In the genomic region with DNA sequence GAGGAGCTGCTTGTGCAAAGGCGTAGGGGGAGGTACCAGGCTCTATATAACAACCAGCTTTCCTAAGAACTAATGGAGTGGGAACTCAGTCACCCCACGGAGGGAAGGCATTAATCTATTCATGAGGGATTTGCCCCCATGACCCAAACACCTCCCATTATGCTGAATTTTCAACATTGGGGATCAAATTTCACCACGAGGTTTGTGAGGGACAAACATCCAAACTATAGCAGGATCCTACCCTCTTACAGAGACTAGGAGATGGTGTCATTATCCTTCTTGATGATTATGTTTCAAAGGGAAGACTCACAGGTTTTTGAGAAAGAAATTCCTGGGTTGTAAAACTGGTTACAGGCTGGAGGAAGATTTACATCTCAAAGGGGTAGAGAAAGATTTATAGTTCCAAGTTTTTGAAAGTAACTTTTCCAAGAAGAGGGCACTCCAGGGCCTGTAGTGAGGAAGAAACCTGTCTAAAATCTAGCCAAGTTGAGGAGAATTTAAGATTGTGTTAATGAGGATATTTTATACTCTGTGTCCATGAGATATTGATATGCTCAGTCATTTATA, we compare ENCODE assay signal across 18 cellular contexts.
DNase-seq lines count a peak whose midpoint lies in the region; ATAC-seq and TF ChIP-seq lines count a peak whose summit lies in the region.
"Had no signal": no experiment of that assay in that cellular context is flagged by ENCODE, and none has a peak within 500 bp of the region (broad histone marks: within the 10 kb centered on the region; RNA-seq: fewer than 3 reads in every experiment).

No MANE protein-coding gene starts in this region.

- H3K27ac ChIP-seq in HEK293 (ENCODE audit: extremely low read depth, low read depth, low read length) (no peak overlapping the region), mesendoderm (ENCODE audit: low read depth, low read length) (peak overlapping the region; percentile 2), parathyroid adenoma (no peak overlapping the region)
- H3K27ac ChIP-seq: C4-2B, RWPE1 had no signal

- no peak overlapping the region for H2BK15ac ChIP-seq in mesendoderm (replicated peaks; ENCODE audit: low read depth)

- ATAC-seq in HG02623 (IDR thresholded peaks at IDR 0.05; ENCODE audit: unreplicated experiment) (no peak), GM18909 (IDR thresholded peaks at IDR 0.05; ENCODE audit: poor library complexity, unreplicated experiment) (no peak)
- ATAC-seq: PC-3 had no signal

- WGBS in mesendoderm (ENCODE audit: extremely low coverage, insufficient coverage, low lambda C conversion rate): no CpG with 5 or more reads among the region's 3 CpGs

- H3K23ac ChIP-seq in mesendoderm (ENCODE audit: low read length): no peak overlapping the region

- H2BK120ac ChIP-seq in mesendoderm (ENCODE audit: low read depth, low read length): no peak overlapping the region

- H3K79me2 ChIP-seq in mesendoderm (ENCODE audit: control insufficient read depth, insufficient read depth, low read length) (no peaks in the 10 kb centered on the region), parathyroid adenoma (no peaks in the 10 kb centered on the region)

- no peak overlapping the region for H3K56ac ChIP-seq in mesendoderm (ENCODE audit: low read length)

- CTCF ChIA-PET in HEK293 (lab: Yijun Ruan, JAX): interaction anchor here (0.6 kb wide), 1 partner anchor 25 kb away, joined by 3 read pairs; no protein-coding TSS in a partner anchor

- no peak overlapping the region for H3K4me3 ChIP-seq in HEK293 (ENCODE audit: low read depth, low read length)
- H3K4me3 ChIP-seq in mesendoderm (ENCODE audit: low read length): no peak overlapping the region
- H3K4me3 ChIP-seq in parathyroid adenoma (ENCODE audit: low read depth, low read length): no peak overlapping the region

- no peak overlapping the region for H2BK5ac ChIP-seq in mesendoderm (ENCODE audit: low read length)

- no peak overlapping the region for H4K5ac ChIP-seq in mesendoderm (ENCODE audit: low read length)

- H3K36me3 ChIP-seq in HEK293 (ENCODE audit: control insufficient read depth in 2 of 2, insufficient read depth in 1 of 2, low read length in 2 of 2) (no peaks in the 10 kb centered on the region), mesendoderm (ENCODE audit: control insufficient read depth, insufficient read depth, low read length) (no peaks in the 10 kb centered on the region), parathyroid adenoma (ENCODE audit: control insufficient read depth, insufficient read depth, low read length) (no peaks in the 10 kb centered on the region)

- H3K9me3 ChIP-seq in HEK293 (ENCODE audit: control insufficient read depth, insufficient read depth, low read depth, low read length): no peaks in the 10 kb centered on the region
- no peaks in the 10 kb centered on the region for H3K9me3 ChIP-seq in parathyroid adenoma (ENCODE audit: control insufficient read depth, low read length)

- TF ChIP-seq CTCF in HEK293 (tag by site-specific recombination; IDR thresholded peaks at IDR 0.05) (no peak), parathyroid adenoma (IDR thresholded peaks at IDR 0.05) (no peak), GM20000 (IDR thresholded peaks at IDR 0.05; ENCODE audit: extremely low read depth, missing control alignments) (no peak)

- H3K4me2 ChIP-seq in mesendoderm (ENCODE audit: low read length) (no peak overlapping the region), parathyroid adenoma (ENCODE audit: low read length) (peak overlapping the region; percentile 17)

- H3K18ac ChIP-seq in mesendoderm (ENCODE audit: low read length): peak overlapping the region; percentile 51

- DNase-seq in ecto neural progenitor cell (ENCODE audit: low spot score) (peak; percentile 46), mesendoderm (peak; percentile 51), dedifferentiated amniotic fluid mesenchymal stem cell (ENCODE audit: extremely low spot score) (no peak), GM20000 (ENCODE audit: low spot score) (no peak)
- DNase-seq: EL, HFFc6, Kasumi-1, NCI-H1105 treated with DMSO at 0.1 percent for 48 hours, NCI-H187 treated with DMSO at 0.1 percent for 48 hours, NCI-H2171 treated with DMSO at 0.1 percent for 48 hours, NCI-H82, PC-3 had no signal

- H3K79me1 ChIP-seq in mesendoderm (ENCODE audit: low read length): no peaks in the 10 kb centered on the region

- no peak overlapping the region for H2AK5ac ChIP-seq in mesendoderm (ENCODE audit: low read length)

- H3K9ac ChIP-seq in mesendoderm (ENCODE audit: low read length) (no peak overlapping the region), parathyroid adenoma (no peak overlapping the region)

- H3K4me1 ChIP-seq in HEK293 (ENCODE audit: control insufficient read depth, insufficient read depth, low read length) (no peaks in the 10 kb centered on the region), mesendoderm (ENCODE audit: control insufficient read depth, low read depth, low read length) (peaks cover 7% of the 10 kb centered on the region), parathyroid adenoma (peaks cover 13% of the 10 kb centered on the region)

- H3K27me3 ChIP-seq in mesendoderm (ENCODE audit: insufficient read depth, low read length, poor library complexity): no peaks in the 10 kb centered on the region
- no peaks in the 10 kb centered on the region for H3K27me3 ChIP-seq in parathyroid adenoma (ENCODE audit: control insufficient read depth, insufficient read depth, low read length)

- POLR2A ChIA-PET in HEK293 (lab: Yijun Ruan, JAX): no interaction called here

- H2AFZ ChIP-seq in parathyroid adenoma: no peak overlapping the region

- no peak overlapping the region for H4K8ac ChIP-seq in mesendoderm (ENCODE audit: low read depth, low read length)

- H3K4ac ChIP-seq in mesendoderm (ENCODE audit: low read depth, low read length): no peak overlapping the region

TF ChIP-seq in HEK293, 187 proteins besides CTCF, POLR2A, EP300 and RAD21:
- TF ChIP-seq HOXA7 (CRISPR knock-in tag; IDR thresholded peaks at IDR 0.05; ENCODE audit: borderline replicate concordance) (no peak), ZNF16 (tag by site-specific recombination; IDR thresholded peaks at IDR 0.05; ENCODE audit: low read depth) (no peak), ZNF302 (tag by site-specific recombination; IDR thresholded peaks at IDR 0.05; ENCODE audit: low read depth) (no peak), SP7 (tag by site-specific recombination; IDR thresholded peaks at IDR 0.05) (peak; percentile 89), MZF1 (tag by site-specific recombination; IDR thresholded peaks at IDR 0.05; ENCODE audit: borderline replicate concordance) (peak; percentile 79; the same call in 1 of the 2 replicates), ZNF214 (tag by site-specific recombination; IDR thresholded peaks at IDR 0.05; ENCODE audit: borderline replicate concordance) (no peak), SCRT2 (tag by site-specific recombination; IDR thresholded peaks at IDR 0.05) (no peak)
- TF ChIP-seq, protein P1, sequence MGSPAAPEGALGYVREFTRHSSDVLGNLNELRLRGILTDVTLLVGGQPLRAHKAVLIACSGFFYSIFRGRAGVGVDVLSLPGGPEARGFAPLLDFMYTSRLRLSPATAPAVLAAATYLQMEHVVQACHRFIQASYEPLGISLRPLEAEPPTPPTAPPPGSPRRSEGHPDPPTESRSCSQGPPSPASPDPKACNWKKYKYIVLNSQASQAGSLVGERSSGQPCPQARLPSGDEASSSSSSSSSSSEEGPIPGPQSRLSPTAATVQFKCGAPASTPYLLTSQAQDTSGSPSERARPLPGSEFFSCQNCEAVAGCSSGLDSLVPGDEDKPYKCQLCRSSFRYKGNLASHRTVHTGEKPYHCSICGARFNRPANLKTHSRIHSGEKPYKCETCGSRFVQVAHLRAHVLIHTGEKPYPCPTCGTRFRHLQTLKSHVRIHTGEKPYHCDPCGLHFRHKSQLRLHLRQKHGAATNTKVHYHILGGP (tag by site-specific recombination; IDR thresholded peaks at IDR 0.05): 0 out of 2 replicates have a peak, but pooled peaks have one; percentile 5
- TF ChIP-seq, protein P2, sequence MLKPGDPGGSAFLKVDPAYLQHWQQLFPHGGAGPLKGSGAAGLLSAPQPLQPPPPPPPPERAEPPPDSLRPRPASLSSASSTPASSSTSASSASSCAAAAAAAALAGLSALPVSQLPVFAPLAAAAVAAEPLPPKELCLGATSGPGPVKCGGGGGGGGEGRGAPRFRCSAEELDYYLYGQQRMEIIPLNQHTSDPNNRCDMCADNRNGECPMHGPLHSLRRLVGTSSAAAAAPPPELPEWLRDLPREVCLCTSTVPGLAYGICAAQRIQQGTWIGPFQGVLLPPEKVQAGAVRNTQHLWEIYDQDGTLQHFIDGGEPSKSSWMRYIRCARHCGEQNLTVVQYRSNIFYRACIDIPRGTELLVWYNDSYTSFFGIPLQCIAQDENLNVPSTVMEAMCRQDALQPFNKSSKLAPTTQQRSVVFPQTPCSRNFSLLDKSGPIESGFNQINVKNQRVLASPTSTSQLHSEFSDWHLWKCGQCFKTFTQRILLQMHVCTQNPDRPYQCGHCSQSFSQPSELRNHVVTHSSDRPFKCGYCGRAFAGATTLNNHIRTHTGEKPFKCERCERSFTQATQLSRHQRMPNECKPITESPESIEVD (tag by site-specific recombination; IDR thresholded peaks at IDR 0.05): peak; percentile 70
- TF ChIP-seq, protein P3, sequence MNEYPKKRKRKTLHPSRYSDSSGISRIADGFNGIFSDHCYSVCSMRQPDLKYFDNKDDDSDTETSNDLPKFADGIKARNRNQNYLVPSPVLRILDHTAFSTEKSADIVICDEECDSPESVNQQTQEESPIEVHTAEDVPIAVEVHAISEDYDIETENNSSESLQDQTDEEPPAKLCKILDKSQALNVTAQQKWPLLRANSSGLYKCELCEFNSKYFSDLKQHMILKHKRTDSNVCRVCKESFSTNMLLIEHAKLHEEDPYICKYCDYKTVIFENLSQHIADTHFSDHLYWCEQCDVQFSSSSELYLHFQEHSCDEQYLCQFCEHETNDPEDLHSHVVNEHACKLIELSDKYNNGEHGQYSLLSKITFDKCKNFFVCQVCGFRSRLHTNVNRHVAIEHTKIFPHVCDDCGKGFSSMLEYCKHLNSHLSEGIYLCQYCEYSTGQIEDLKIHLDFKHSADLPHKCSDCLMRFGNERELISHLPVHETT (tag by site-specific recombination; IDR thresholded peaks at IDR 0.05): no peak

Comparison
In these comparisons a context has a peak if more than half of its experiments do, and no peak if none do; other contexts are left out.
1. DNase-seq: peak in ecto neural progenitor cell (single experiment) and mesendoderm (single experiment); none in dedifferentiated amniotic fluid mesenchymal stem cell (single experiment) and GM20000 (single experiment).